Comparison of ENCODE assay signal across 1 cellular context in genomic region chr1:161502641-161503393, GRCh38.
A peak's percentile ranks its signal among the peaks of the same experiment; 100 is the strongest.
TF ChIP-seq lines count a peak whose summit lies in the region.

No MANE protein-coding gene starts in this region.

TF ChIP-seq in K562, 482 proteins besides CTCF, POLR2A, EP300 and RAD21 (continued from another document and continues in another):
- TF ChIP-seq CHCHD3 (CRISPR knock-in tag; IDR thresholded peaks at IDR 0.05), result no peak
- TF ChIP-seq EZH2 (IDR thresholded peaks at IDR 0.05; ENCODE audit: borderline replicate concordance, low read depth, low read length), result no peak
- TF ChIP-seq U2AF1 (optimal IDR thresholded peaks at IDR 0.05; ENCODE audit: low read depth, low read length), result no peak
- TF ChIP-seq DIDO1 (tag; IDR thresholded peaks at IDR 0.05; ENCODE audit: low read depth), result no peak
- TF ChIP-seq ZNF174 (CRISPR knock-in tag; IDR thresholded peaks at IDR 0.05), result no peak
- no peak for TF ChIP-seq POLR3G (IDR thresholded peaks at IDR 0.05; ENCODE audit: extremely low read depth, insufficient read length, insufficient replicate concordance)
- TF ChIP-seq ZNF184 (CRISPR knock-in tag; IDR thresholded peaks at IDR 0.05), result no peak
- peak; percentile 22; the same call in 1 of the 2 replicates for TF ChIP-seq CREB1 (IDR thresholded peaks at IDR 0.05)
- no peak for TF ChIP-seq CREB1 (CRISPR knock-in tag; IDR thresholded peaks at IDR 0.05)
- no peak for TF ChIP-seq RBM15 (IDR thresholded peaks at IDR 0.05; ENCODE audit: insufficient read depth, low read length)
- no peak for TF ChIP-seq ZNF224 (CRISPR knock-in tag; IDR thresholded peaks at IDR 0.05)
- TF ChIP-seq YY1 (IDR thresholded peaks at IDR 0.05; ENCODE audit: borderline replicate concordance in 1 of 3, control insufficient read depth in 1 of 3, extremely low read depth in 1 of 3, insufficient read depth in 3 of 3, insufficient read length in 1 of 3, insufficient replicate concordance in 2 of 3, low read depth in 1 of 3, low read length in 2 of 3), result no peak
- TF ChIP-seq NR2C2 (CRISPR knock-in tag; IDR thresholded peaks at IDR 0.05), result no peak
- no peak for TF ChIP-seq NR2C2 (tag; IDR thresholded peaks at IDR 0.05)
- no peak for TF ChIP-seq ZNF407 (IDR thresholded peaks at IDR 0.05; ENCODE audit: low read depth)
- no peak for TF ChIP-seq ATF2 (CRISPR knock-in tag; IDR thresholded peaks at IDR 0.05)
- TF ChIP-seq ZNF445 (CRISPR knock-in tag; IDR thresholded peaks at IDR 0.05; ENCODE audit: low read depth), result no peak
- TF ChIP-seq SAFB2 (IDR thresholded peaks at IDR 0.05; ENCODE audit: borderline replicate concordance, low read depth, low read length, severe bottlenecking), result no peak
- no peak for TF ChIP-seq COPS2 (conservative IDR thresholded peaks at IDR 0.05)
- TF ChIP-seq DDX20 (tag; IDR thresholded peaks at IDR 0.05; ENCODE audit: low read depth), result no peak
- no peak for TF ChIP-seq ZNF232 (CRISPR knock-in tag; IDR thresholded peaks at IDR 0.05)
- TF ChIP-seq GABPA (tag; conservative IDR thresholded peaks at IDR 0.05; ENCODE audit: low read depth), result no peak
- TF ChIP-seq, protein P1, sequence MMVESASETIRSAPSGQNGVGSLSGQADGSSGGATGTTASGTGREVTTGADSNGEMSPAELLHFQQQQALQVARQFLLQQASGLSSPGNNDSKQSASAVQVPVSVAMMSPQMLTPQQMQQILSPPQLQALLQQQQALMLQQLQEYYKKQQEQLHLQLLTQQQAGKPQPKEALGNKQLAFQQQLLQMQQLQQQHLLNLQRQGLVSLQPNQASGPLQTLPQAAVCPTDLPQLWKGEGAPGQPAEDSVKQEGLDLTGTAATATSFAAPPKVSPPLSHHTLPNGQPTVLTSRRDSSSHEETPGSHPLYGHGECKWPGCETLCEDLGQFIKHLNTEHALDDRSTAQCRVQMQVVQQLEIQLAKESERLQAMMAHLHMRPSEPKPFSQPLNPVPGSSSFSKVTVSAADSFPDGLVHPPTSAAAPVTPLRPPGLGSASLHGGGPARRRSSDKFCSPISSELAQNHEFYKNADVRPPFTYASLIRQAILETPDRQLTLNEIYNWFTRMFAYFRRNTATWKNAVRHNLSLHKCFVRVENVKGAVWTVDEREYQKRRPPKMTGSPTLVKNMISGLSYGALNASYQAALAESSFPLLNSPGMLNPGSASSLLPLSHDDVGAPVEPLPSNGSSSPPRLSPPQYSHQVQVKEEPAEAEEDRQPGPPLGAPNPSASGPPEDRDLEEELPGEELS (CRISPR knock-in tag; IDR thresholded peaks at IDR 0.05; ENCODE audit: borderline replicate concordance), result no peak
- TF ChIP-seq FOXJ2 (tag; IDR thresholded peaks at IDR 0.05), result no peak
- TF ChIP-seq ZNF79 (CRISPR knock-in tag; IDR thresholded peaks at IDR 0.05; ENCODE audit: low read depth), result no peak
- TF ChIP-seq CAMTA2 (CRISPR knock-in tag; conservative IDR thresholded peaks at IDR 0.05), result no peak
- TF ChIP-seq, protein P2, sequence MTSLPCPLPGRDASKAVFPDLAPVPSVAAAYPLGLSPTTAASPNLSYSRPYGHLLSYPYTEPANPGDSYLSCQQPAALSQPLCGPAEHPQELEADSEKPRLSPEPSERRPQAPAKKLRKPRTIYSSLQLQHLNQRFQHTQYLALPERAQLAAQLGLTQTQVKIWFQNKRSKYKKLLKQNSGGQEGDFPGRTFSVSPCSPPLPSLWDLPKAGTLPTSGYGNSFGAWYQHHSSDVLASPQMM (CRISPR knock-in tag; IDR thresholded peaks at IDR 0.05), result no peak
- no peak for TF ChIP-seq HNRNPK (IDR thresholded peaks at IDR 0.05; ENCODE audit: low read depth, low read length, poor library complexity, severe bottlenecking)
- TF ChIP-seq ZNF436 (CRISPR knock-in tag; IDR thresholded peaks at IDR 0.05), result no peak
- no peak for TF ChIP-seq ARID4B (CRISPR knock-in tag; IDR thresholded peaks at IDR 0.05)
- TF ChIP-seq MCM5 (IDR thresholded peaks at IDR 0.05; ENCODE audit: low read depth), result no peak
- TF ChIP-seq CREM (IDR thresholded peaks at IDR 0.05; ENCODE audit: low read depth), result no peak
- no peak for TF ChIP-seq MECOM (CRISPR knock-in tag; IDR thresholded peaks at IDR 0.05)
- TF ChIP-seq TEAD2 (tag; IDR thresholded peaks at IDR 0.05), result no peak
- no peak for TF ChIP-seq SRSF9 (IDR thresholded peaks at IDR 0.05; ENCODE audit: borderline replicate concordance, low read depth, low read length)
- TF ChIP-seq, protein P3, sequence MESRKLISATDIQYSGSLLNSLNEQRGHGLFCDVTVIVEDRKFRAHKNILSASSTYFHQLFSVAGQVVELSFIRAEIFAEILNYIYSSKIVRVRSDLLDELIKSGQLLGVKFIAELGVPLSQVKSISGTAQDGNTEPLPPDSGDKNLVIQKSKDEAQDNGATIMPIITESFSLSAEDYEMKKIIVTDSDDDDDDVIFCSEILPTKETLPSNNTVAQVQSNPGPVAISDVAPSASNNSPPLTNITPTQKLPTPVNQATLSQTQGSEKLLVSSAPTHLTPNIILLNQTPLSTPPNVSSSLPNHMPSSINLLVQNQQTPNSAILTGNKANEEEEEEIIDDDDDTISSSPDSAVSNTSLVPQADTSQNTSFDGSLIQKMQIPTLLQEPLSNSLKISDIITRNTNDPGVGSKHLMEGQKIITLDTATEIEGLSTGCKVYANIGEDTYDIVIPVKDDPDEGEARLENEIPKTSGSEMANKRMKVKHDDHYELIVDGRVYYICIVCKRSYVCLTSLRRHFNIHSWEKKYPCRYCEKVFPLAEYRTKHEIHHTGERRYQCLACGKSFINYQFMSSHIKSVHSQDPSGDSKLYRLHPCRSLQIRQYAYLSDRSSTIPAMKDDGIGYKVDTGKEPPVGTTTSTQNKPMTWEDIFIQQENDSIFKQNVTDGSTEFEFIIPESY (CRISPR knock-in tag; IDR thresholded peaks at IDR 0.05), result no peak
- peak; percentile 82 for TF ChIP-seq NFE2 (IDR thresholded peaks at IDR 0.05; ENCODE audit: low read depth)
- TF ChIP-seq GTF3C2 (IDR thresholded peaks at IDR 0.05; ENCODE audit: borderline replicate concordance, extremely low read depth, insufficient read length), result peak; percentile 79
- TF ChIP-seq TRIM28 (IDR thresholded peaks at IDR 0.05), result no peak
- TF ChIP-seq HDAC6 (IDR thresholded peaks at IDR 0.05; ENCODE audit: low read depth, low read length), result no peak
- no peak for TF ChIP-seq XRCC4 (IDR thresholded peaks at IDR 0.05; ENCODE audit: extremely low read depth, insufficient read depth, insufficient read length)
